ENCODE assay signal across 8 cellular contexts in the genomic region with DNA sequence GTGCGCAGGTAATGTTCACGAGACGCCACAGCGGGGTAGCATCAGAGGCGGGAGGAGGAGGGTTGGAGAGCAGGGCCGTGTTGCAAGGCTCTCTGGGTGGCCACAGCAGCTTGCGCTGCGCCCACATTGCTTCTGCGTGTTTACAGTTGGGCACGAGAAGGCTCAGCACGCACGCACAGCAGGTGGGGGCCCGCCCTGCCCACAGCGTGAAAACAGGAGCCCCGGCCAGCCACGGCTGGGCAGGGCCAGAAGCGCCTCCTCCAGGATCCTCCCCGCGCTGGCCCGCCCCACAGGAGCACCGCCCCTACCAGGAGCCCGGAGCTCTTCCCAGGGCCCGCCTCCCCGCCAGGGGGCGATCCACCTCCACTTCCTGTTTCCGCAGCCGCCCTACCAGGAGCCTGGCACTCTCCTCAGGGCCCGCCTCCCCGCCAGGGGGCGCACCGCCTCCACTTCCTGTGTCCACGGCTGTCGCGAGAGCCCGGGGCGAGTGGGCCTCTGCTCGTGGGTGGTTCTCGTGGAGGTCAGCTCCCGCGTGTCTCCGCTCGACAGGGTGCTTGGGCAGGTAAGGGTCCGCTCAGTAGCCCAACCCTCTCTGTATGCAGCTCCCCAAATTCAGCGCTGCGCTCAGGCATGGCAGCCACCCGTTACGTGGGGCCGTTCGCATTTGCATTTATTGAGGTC. TPM values are rescaled to one million over a fixed set of nuclear protein-coding genes. Genes with fewer than 3 reads are reported as not detected.
A peak's percentile ranks its signal among the peaks of the same experiment; 100 is the strongest.
DNase-seq lines count a peak whose midpoint lies in the region; ATAC-seq and TF ChIP-seq lines count a peak whose summit lies in the region.

A gene with protein sequence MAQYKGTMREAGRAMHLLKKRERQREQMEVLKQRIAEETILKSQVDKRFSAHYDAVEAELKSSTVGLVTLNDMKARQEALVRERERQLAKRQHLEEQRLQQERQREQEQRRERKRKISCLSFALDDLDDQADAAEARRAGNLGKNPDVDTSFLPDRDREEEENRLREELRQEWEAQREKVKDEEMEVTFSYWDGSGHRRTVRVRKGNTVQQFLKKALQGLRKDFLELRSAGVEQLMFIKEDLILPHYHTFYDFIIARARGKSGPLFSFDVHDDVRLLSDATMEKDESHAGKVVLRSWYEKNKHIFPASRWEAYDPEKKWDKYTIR (plus strand): TSS at position 449 of the 681 bp plus-strand sequence. CDS start 439 bp downstream, outside the sequence.

- TF ChIP-seq CTCF in osteocyte (IDR thresholded peaks at IDR 0.05): peak; percentile 67
- TF ChIP-seq CTCF in testis (IDR thresholded peaks at IDR 0.05): peak; percentile 89 to 97 (median 97)

- H3K9me3 Mint-ChIP-seq in activated naive CD4-positive, alpha-beta T cell treated with anti-CD3 and anti-CD28 coated beads, Interleukin-2, amount 50 U/mL, for 72 hours: no peaks in the 10 kb centered on the region
- no peaks in the 10 kb centered on the region for H3K9me3 Mint-ChIP-seq in osteocyte (ENCODE audit: unreplicated experiment)

- WGBS in testis, 2 donors: 30 to 40% methylated on average over 24 to 49 of the region's 49 CpGs

- intact Hi-C loops in testis (cut with DNase I; ENCODE audit: low total_unique reads): no loop called here

- no peaks in the 10 kb centered on the region for H3K9me3 ChIP-seq in HUES6 (ENCODE audit: control insufficient read depth, insufficient read depth, low read depth, low read length)
- H3K9me3 ChIP-seq in SJCRH30 (replicated peaks): no peaks in the 10 kb centered on the region
- H3K9me3 ChIP-seq in testis: no peaks in the 10 kb centered on the region

- H3K9ac ChIP-seq in HUES6 (ENCODE audit: low read length): peak within 1 kb of the TSS; percentile 11

- no peak within 1 kb of the TSS for H3K27ac ChIP-seq in HUES6 (ENCODE audit: low read depth, low read length)
- H3K27ac ChIP-seq in SJCRH30: no peak within 1 kb of the TSS
- peak within 1 kb of the TSS; percentile 14 to 28 for H3K27ac ChIP-seq in testis

- peak; percentile 86 for DNase-seq in COR-L47 (lab: John Stamatoyannopoulos, UW)
- peak; percentile 86 for DNase-seq in SJCRH30
- DNase-seq in activated naive CD4-positive, alpha-beta T cell treated with anti-CD3 and anti-CD28 coated beads, Interleukin-2, amount 50 U/mL, for 72 hours (ENCODE audit: low spot score in 2 of 2): peak; percentile 89 to 92
- peak; percentile 87 for DNase-seq in glomerular visceral epithelial cell (ENCODE audit: extremely low spot score)
- DNase-seq in osteocyte (ENCODE audit: extremely low spot score, unreplicated experiment): peak; percentile 92
- DNase-seq in testis: peak; percentile 97

- H3K27me3 ChIP-seq in HUES6 (ENCODE audit: control insufficient read depth, insufficient read depth, low read length): no peaks in the 10 kb centered on the region
- H3K27me3 ChIP-seq in SJCRH30: no peaks in the 10 kb centered on the region
- no peaks in the 10 kb centered on the region for H3K27me3 ChIP-seq in testis

- no peak for TF ChIP-seq POLR2A in testis (IDR thresholded peaks at IDR 0.05)

- H3K36me3 ChIP-seq in HUES6 (ENCODE audit: control insufficient read depth, insufficient read depth, low read length) (no peaks in the 10 kb centered on the region), SJCRH30 (no peaks in the 10 kb centered on the region), testis (ENCODE audit: low read depth, missing control alignments) (no peaks in the 10 kb centered on the region)

- peak; percentile 93 for ATAC-seq in GM21367 (IDR thresholded peaks at IDR 0.05; ENCODE audit: unreplicated experiment)
- peak; percentile 87 to 93 for ATAC-seq in activated naive CD4-positive, alpha-beta T cell treated with anti-CD3 and anti-CD28 coated beads, Interleukin-2, amount 50 U/mL, for 72 hours

- H3K27ac Mint-ChIP-seq in activated naive CD4-positive, alpha-beta T cell treated with anti-CD3 and anti-CD28 coated beads, Interleukin-2, amount 50 U/mL, for 72 hours: peak within 1 kb of the TSS in 1 of 2 donors; percentile 84
- H3K27ac Mint-ChIP-seq in osteocyte (ENCODE audit: unreplicated experiment): peak within 1 kb of the TSS; percentile 60

- no peaks in the 10 kb centered on the region for H3K27me3 Mint-ChIP-seq in osteocyte (ENCODE audit: unreplicated experiment)

- H3K4me1 ChIP-seq in HUES6 (ENCODE audit: control insufficient read depth, insufficient read depth, low read length): 0 out of 2 replicates have a peak, but pooled peaks cover 4% of the 10 kb centered on the region
- H3K4me1 ChIP-seq in SJCRH30: peaks cover 4% of the 10 kb centered on the region
- peaks cover 4% of the 10 kb centered on the region for H3K4me1 ChIP-seq in testis

- H3K4me1 Mint-ChIP-seq in osteocyte (ENCODE audit: unreplicated experiment): peaks cover 21% of the 10 kb centered on the region

- H3K4me3 Mint-ChIP-seq in osteocyte (ENCODE audit: unreplicated experiment): no peak within 1 kb of the TSS

- peaks cover 4 to 11% of the 10 kb centered on the region in 2 donors for H3K36me3 Mint-ChIP-seq in activated naive CD4-positive, alpha-beta T cell treated with anti-CD3 and anti-CD28 coated beads, Interleukin-2, amount 50 U/mL, for 72 hours
- H3K36me3 Mint-ChIP-seq in osteocyte (ENCODE audit: unreplicated experiment): no peaks in the 10 kb centered on the region

- H3K4me3 ChIP-seq in HUES6 (ENCODE audit: low read depth, low read length) (peak within 1 kb of the TSS; percentile 60), SJCRH30 (peak within 1 kb of the TSS; percentile 57), testis (peak within 1 kb of the TSS; percentile 59 to 65)

RNA-seq across cellular contexts. Expression of the gene that starts here (rescaled TPM):
- 1.1 and 1.4 TPM in 2 replicates for total RNA-seq in SJCRH30 (2014; rRNA removed; shearing (Covaris generic))
- total RNA-seq in activated naive CD4-positive, alpha-beta T cell treated with anti-CD3 and anti-CD28 coated beads, Interleukin-2, amount 50 U/mL, for 72 hours: 1 to 10 TPM; 5.7 to 7.5 TPM
- total RNA-seq in osteocyte (0.37 and 0.70 TPM in 2 replicates), testis (10 to 100 TPM; 27.4 to 38.6 TPM)
- 24.5 TPM for polyA plus RNA-seq in testis (ENCODE audit: insufficient read depth, low read depth, low replicate concordance)

Comparison
In these comparisons a context has a peak if more than half of its experiments do, and no peak if none do; other contexts are left out.
1. Peak in DNase-seq in osteocyte; RNA of the gene not detected or under 1 TPM.
2. H3K27ac ChIP-seq: peak in testis (2 of 2); none in HUES6 (single experiment) and SJCRH30 (single experiment).
3. Peak in every context shown above with its lines, with median percentiles within 50 percentile points of each other: DNase-seq and H3K4me3 ChIP-seq.